ENCODE assay signal across 1 cellular context in the genomic region with DNA sequence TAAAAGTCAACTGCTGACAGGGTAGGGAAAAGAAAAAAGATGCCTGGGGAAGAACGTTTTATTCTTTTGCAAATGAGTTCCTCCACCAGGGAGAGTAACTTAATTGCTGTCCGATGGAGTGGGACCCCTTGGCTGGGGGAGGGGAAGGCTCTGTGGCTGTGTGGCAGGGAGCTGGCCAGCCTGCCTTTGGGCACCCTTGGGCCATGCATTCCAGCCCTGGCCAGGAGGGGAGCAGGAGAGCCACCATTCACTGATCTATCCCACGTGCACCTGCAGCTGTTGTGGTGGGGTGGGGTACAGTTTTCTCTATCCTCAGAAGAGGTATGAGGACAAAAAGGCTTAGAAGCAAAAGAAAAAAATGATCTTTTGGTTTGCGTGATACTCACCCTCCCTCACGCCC.
A peak's percentile ranks its signal among the peaks of the same experiment; 100 is the strongest.
TF ChIP-seq lines count a peak whose summit lies in the region.

No MANE protein-coding gene starts in this region.

TF ChIP-seq in GM23338, 12 proteins besides CTCF, POLR2A, EP300 and RAD21 (continued from another document):
- TF ChIP-seq, protein P1, sequence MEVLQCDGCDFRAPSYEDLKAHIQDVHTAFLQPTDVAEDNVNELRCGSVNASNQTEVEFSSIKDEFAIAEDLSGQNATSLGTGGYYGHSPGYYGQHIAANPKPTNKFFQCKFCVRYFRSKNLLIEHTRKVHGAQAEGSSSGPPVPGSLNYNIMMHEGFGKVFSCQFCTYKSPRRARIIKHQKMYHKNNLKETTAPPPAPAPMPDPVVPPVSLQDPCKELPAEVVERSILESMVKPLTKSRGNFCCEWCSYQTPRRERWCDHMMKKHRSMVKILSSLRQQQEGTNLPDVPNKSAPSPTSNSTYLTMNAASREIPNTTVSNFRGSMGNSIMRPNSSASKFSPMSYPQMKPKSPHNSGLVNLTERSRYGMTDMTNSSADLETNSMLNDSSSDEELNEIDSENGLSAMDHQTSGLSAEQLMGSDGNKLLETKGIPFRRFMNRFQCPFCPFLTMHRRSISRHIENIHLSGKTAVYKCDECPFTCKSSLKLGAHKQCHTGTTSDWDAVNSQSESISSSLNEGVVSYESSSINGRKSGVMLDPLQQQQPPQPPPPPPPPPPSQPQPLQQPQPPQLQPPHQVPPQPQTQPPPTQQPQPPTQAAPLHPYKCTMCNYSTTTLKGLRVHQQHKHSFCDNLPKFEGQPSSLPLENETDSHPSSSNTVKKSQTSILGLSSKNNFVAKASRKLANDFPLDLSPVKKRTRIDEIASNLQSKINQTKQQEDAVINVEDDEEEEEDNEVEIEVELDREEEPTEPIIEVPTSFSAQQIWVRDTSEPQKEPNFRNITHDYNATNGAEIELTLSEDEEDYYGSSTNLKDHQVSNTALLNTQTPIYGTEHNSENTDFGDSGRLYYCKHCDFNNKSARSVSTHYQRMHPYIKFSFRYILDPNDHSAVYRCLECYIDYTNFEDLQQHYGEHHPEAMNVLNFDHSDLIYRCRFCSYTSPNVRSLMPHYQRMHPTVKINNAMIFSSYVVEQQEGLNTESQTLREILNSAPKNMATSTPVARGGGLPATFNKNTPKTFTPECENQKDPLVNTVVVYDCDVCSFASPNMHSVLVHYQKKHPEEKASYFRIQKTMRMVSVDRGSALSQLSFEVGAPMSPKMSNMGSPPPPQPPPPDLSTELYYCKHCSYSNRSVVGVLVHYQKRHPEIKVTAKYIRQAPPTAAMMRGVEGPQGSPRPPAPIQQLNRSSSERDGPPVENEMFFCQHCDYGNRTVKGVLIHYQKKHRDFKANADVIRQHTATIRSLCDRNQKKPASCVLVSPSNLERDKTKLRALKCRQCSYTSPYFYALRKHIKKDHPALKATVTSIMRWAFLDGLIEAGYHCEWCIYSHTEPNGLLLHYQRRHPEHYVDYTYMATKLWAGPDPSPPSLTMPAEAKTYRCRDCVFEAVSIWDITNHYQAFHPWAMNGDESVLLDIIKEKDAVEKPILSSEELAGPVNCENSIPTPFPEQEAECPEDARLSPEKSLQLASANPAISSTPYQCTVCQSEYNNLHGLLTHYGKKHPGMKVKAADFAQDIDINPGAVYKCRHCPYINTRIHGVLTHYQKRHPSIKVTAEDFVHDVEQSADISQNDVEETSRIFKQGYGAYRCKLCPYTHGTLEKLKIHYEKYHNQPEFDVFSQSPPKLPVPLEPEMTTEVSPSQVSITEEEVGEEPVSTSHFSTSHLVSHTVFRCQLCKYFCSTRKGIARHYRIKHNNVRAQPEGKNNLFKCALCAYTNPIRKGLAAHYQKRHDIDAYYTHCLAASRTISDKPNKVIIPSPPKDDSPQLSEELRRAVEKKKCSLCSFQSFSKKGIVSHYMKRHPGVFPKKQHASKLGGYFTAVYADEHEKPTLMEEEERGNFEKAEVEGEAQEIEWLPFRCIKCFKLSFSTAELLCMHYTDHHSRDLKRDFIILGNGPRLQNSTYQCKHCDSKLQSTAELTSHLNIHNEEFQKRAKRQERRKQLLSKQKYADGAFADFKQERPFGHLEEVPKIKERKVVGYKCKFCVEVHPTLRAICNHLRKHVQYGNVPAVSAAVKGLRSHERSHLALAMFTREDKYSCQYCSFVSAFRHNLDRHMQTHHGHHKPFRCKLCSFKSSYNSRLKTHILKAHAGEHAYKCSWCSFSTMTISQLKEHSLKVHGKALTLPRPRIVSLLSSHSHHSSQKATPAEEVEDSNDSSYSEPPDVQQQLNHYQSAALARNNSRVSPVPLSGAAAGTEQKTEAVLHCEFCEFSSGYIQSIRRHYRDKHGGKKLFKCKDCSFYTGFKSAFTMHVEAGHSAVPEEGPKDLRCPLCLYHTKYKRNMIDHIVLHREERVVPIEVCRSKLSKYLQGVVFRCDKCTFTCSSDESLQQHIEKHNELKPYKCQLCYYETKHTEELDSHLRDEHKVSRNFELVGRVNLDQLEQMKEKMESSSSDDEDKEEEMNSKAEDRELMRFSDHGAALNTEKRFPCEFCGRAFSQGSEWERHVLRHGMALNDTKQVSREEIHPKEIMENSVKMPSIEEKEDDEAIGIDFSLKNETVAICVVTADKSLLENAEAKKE (CRISPR knock-in tag; IDR thresholded peaks at IDR 0.05), result peak; percentile 62; the same call in 1 of the 2 replicates
- TF ChIP-seq NANOG (IDR thresholded peaks at IDR 0.05; ENCODE audit: borderline replicate concordance), result peak; percentile 28; the same call in 1 of the 2 replicates
TF ChIP-seq in GM23338: peak in this region for 3.
